ENCODE assay signal across 8 cellular contexts in genomic region chr1:226407497-226408284, GRCh38. TPM values are rescaled to one million over a fixed set of nuclear protein-coding genes. Genes with fewer than 3 reads are reported as not detected.
DNase-seq lines count a peak whose midpoint lies in the region; ATAC-seq and TF ChIP-seq lines count a peak whose summit lies in the region.

Gene PARP1 (minus strand): TSS chr1:226408093. CDS start chr1:226407929, 164 bp downstream.

- peak within 1 kb of the TSS; percentile 92 for H3K4me3 ChIP-seq in coronary artery

- peaks cover 10% of the 10 kb centered on the region for H3K36me3 Mint-ChIP-seq in activated CD4-positive, alpha-beta T cell treated with anti-CD3 and anti-CD28 coated beads, Interleukin-2, amount 10 ng/mL, durations not matched to agents 24 days and 14 days (ENCODE audit: low read depth)

- H3K27me3 Mint-ChIP-seq in activated CD4-positive, alpha-beta T cell treated with anti-CD3 and anti-CD28 coated beads, Interleukin-2, amount 10 ng/mL, durations not matched to agents 24 days and 14 days, result peaks cover 8% of the 10 kb centered on the region

- peak within 1 kb of the TSS; percentile 100 for H3K4me3 Mint-ChIP-seq in activated CD4-positive, alpha-beta T cell treated with anti-CD3 and anti-CD28 coated beads, Interleukin-2, amount 10 ng/mL, durations not matched to agents 24 days and 14 days

- H3K4me1 Mint-ChIP-seq in activated CD4-positive, alpha-beta T cell treated with anti-CD3 and anti-CD28 coated beads, Interleukin-2, amount 10 ng/mL, durations not matched to agents 24 days and 14 days, result peaks cover 37% of the 10 kb centered on the region

- DNase-seq in NCI-H526 treated with DMSO at 0.1 percent for 48 hours (lab: John Stamatoyannopoulos, UW) (peak; percentile 50), coronary artery (ENCODE audit: low spot score) (peak; percentile 91), left lobe of liver (ENCODE audit: low spot score) (peak; percentile 92)
- DNase-seq in activated CD4-positive, alpha-beta T cell treated with anti-CD3 and anti-CD28 coated beads, Interleukin-2, amount 10 ng/mL, durations not matched to agents 24 days and 14 days, result peak; percentile 97
- peak; percentile 76 for DNase-seq in stimulated activated CD4-positive, alpha-beta T cell treated with anti-CD3 and anti-CD28 coated beads, Interleukin-2, amount 100 ng/mL, for 4 hours (ENCODE audit: low read depth)

- intact Hi-C loops in activated CD4-positive, alpha-beta T cell treated with anti-CD3 and anti-CD28 coated beads, Interleukin-2, amount 10 ng/mL, durations not matched to agents 24 days and 14 days (cut with micrococcal nuclease), result loop anchor here (1.0 to 10.0 kb wide), 12 partner anchors 17 to 1677 kb away; partner anchors contain the start of genes ACBD3, ARF1, COQ8A and H3-3A

- peak; percentile 80 for ATAC-seq in GM19324 (IDR thresholded peaks at IDR 0.05; ENCODE audit: low FRiP score, unreplicated experiment)
- ATAC-seq in HG03460 (IDR thresholded peaks at IDR 0.05; ENCODE audit: unreplicated experiment), result peak; percentile 74
- ATAC-seq in left lobe of liver, result peak; percentile 94

- peak within 1 kb of the TSS; percentile 88 for H3K27ac ChIP-seq in C4-2B
- peak within 1 kb of the TSS; percentile 51 to 86 for H3K27ac ChIP-seq in coronary artery

- H3K9me3 Mint-ChIP-seq in activated CD4-positive, alpha-beta T cell treated with anti-CD3 and anti-CD28 coated beads, Interleukin-2, amount 10 ng/mL, durations not matched to agents 24 days and 14 days, result no peaks in the 10 kb centered on the region

- TF ChIP-seq CTCF in C4-2B (conservative IDR thresholded peaks at IDR 0.05) (peak; percentile 98), coronary artery (IDR thresholded peaks at IDR 0.05) (peak; percentile 93)

- peak within 1 kb of the TSS; percentile 98 for H3K27ac Mint-ChIP-seq in activated CD4-positive, alpha-beta T cell treated with anti-CD3 and anti-CD28 coated beads, Interleukin-2, amount 10 ng/mL, durations not matched to agents 24 days and 14 days

RNA-seq across cellular contexts. Expression of gene PARP1, which starts in this region (rescaled TPM):
- total RNA-seq in activated CD4-positive, alpha-beta T cell treated with anti-CD3 and anti-CD28 coated beads, Interleukin-2, amount 10 ng/mL, durations not matched to agents 24 days and 14 days, result 215 and 222 TPM in 2 replicates
- 37.0 TPM for total RNA-seq in left lobe of liver

Comparison
In these comparisons a context has a peak if more than half of its experiments do, and no peak if none do; other contexts are left out.
1. Peak in every context shown above with its lines: DNase-seq, ATAC-seq, H3K4me3 ChIP-seq and H3K27ac ChIP-seq.